Comparison of ENCODE assay signal across 8 cellular contexts in the genomic region with DNA sequence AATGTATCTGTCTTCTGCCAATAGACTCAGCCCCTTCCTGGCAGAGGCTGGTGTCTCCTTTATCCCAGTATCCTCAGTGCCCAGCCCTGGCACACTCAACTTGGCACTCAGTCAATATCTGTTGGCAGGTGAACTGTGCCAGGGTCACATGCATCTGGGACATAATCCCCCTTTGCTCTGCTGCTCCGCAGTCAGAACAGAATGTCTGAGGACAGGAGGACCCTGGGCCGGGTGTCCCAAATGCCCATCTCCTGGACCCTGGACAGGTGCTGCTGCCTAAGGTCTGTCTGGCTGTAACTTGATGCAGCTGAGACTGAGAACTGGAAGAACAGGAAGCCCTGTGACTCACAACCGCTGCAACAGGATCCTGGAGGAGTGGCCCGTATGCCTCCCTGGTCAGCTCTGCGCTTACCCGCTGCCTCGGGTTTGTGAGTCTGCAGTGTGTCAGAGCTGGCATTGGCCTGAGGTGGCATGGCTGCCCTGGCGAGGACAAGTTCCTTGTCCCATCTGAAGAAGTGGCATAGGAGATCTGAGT. TPM values are rescaled to one million over a fixed set of nuclear protein-coding genes. Genes with fewer than 3 reads are reported as not detected.
DNase-seq lines count a peak whose midpoint lies in the region; TF ChIP-seq lines count a peak whose summit lies in the region.

No MANE protein-coding gene starts in this region.

- TF ChIP-seq CTCF in 22Rv1 (IDR thresholded peaks at IDR 0.05) (no peak), astrocyte of the spinal cord (IDR thresholded peaks at IDR 0.05; ENCODE audit: low read depth, low read length) (no peak)

- DNase-seq in HCEC 1CT, result peak; percentile 94
- peak; percentile 93 for DNase-seq in RPMI7951 (ENCODE audit: low read depth)
- peak; percentile 93 for DNase-seq in astrocyte of the spinal cord (ENCODE audit: low read depth, low spot score)
- peak; percentile 95 for DNase-seq in islet precursor cell
- peak; percentile 29 to 46 for DNase-seq in stimulated activated CD4-positive, alpha-beta T cell treated with anti-CD3 and anti-CD28 coated beads, Interleukin-2, amount 100 ng/mL, for 24 hours
- no peak for DNase-seq in NCI-H2227 treated with DMSO at 0.1 percent for 48 hours (lab: John Stamatoyannopoulos, UW)
- DNase-seq in foreskin melanocyte, result no peak

- no peak overlapping the region for H3K4me3 ChIP-seq in astrocyte of the spinal cord (ENCODE audit: low read depth, low read length)

- in situ Hi-C loops in astrocyte of the spinal cord (cut with HindIII; ENCODE audit: low sequenced_read_pairs), result no loop called here

- H3K27ac ChIP-seq in 22Rv1, result peak overlapping the region; percentile 98

RNA-seq across cellular contexts. Expression of a gene that starts 11.4 kb away (rescaled TPM):
- total RNA-seq in RPMI7951 (2014; rRNA removed; shearing (Covaris generic)), result 13.0 and 16.5 TPM in 2 replicates

Comparison
In these comparisons a context has a peak if more than half of its experiments do, and no peak if none do; other contexts are left out.
1. DNase-seq: peak in HCEC 1CT (single experiment), RPMI7951 (single experiment), astrocyte of the spinal cord (single experiment), islet precursor cell (single experiment) and stimulated activated CD4-positive, alpha-beta T cell treated with anti-CD3 and anti-CD28 coated beads, Interleukin-2, amount 100 ng/mL, for 24 hours (2 of 2); none in NCI-H2227 treated with DMSO at 0.1 percent for 48 hours (single experiment) and foreskin melanocyte (single experiment).